ENCODE assay signal across 7 cellular contexts in genomic region chr21:45404726-45405270, GRCh38. TPM values are rescaled to one million over a fixed set of nuclear protein-coding genes. Genes with fewer than 3 reads are reported as not detected.
DNase-seq lines count a peak whose midpoint lies in the region; ATAC-seq and TF ChIP-seq lines count a peak whose summit lies in the region.

Gene COL18A1, plus strand, starts transcription at chr21:45405165. Its CDS starts 66 bp downstream, at chr21:45405231.

- H3K4me2 ChIP-seq in GM23338: peak within 1 kb of the TSS; percentile 97

- ATAC-seq in GM23338 (peak; percentile 14), HG03469 (IDR thresholded peaks at IDR 0.05; ENCODE audit: unreplicated experiment) (no peak)

- peaks cover 5% of the 10 kb centered on the region; the same call in 1 of the 2 replicates for H3K27me3 ChIP-seq in GM23338 (ENCODE audit: insufficient read depth)

- no TSS peak for BruUV-seq in MCF 10A (replicated peaks; lab: Mats Ljungman, UMichigan)

- H3K4me1 Mint-ChIP-seq in GM23338: peaks cover 54% of the 10 kb centered on the region
- no peaks in the 10 kb centered on the region for H3K4me1 Mint-ChIP-seq in MCF 10A (ENCODE audit: insufficient read depth, unreplicated experiment)

- 0 out of 2 replicates have a peak, but pooled peaks cover 3% of the 10 kb centered on the region for H3K9me2 ChIP-seq in GM23338 (ENCODE audit: insufficient read depth)

- H3K4me3 Mint-ChIP-seq in GM23338 (peak within 1 kb of the TSS; percentile 82), MCF 10A (ENCODE audit: unreplicated experiment) (peak within 1 kb of the TSS; percentile 74)

- H3K36me3 ChIP-seq in GM23338 (ENCODE audit: insufficient read depth): no peaks in the 10 kb centered on the region; the same call in 1 of the 2 replicates
- H3K36me3 ChIP-seq in SK-N-MC (ENCODE audit: insufficient read depth, low read length): no peaks in the 10 kb centered on the region

- TF ChIP-seq CTCF in GM23338 (conservative IDR thresholded peaks at IDR 0.05; ENCODE audit: low read depth in 2 of 2): no peak
- TF ChIP-seq CTCF in MCF 10A (IDR thresholded peaks at IDR 0.05; ENCODE audit: unreplicated experiment): no peak

- H3K27me3 Mint-ChIP-seq in GM23338 (ENCODE audit: insufficient read depth, low read depth, poor library complexity): peaks cover 29% of the 10 kb centered on the region
- H3K27me3 Mint-ChIP-seq in MCF 10A (ENCODE audit: insufficient read depth, unreplicated experiment): peaks cover 10% of the 10 kb centered on the region

- H3K27ac Mint-ChIP-seq in GM23338: peak within 1 kb of the TSS; percentile 87
- H3K27ac Mint-ChIP-seq in MCF 10A (ENCODE audit: low read depth, unreplicated experiment): no peak within 1 kb of the TSS

- H3K79me2 ChIP-seq in GM23338 (replicated peaks; ENCODE audit: insufficient read depth): peaks cover 39% of the 10 kb centered on the region

- H3K9me3 ChIP-seq in SK-N-MC (ENCODE audit: low read depth, low read length): peaks cover 4% of the 10 kb centered on the region; the same call in 1 of the 2 replicates

- peak within 1 kb of the TSS; percentile 83 for H2AFZ ChIP-seq in GM23338

- DNase-seq in GM23338 (ENCODE audit: low spot score): peak; percentile 77
- DNase-seq in SK-N-MC (ENCODE audit: low read depth, low spot score): no peak
- peak; percentile 25 for DNase-seq in MCF 10A (ENCODE audit: unreplicated experiment)
- DNase-seq in iPS-NIHi7 (ENCODE audit: extremely low spot score): peak; percentile 92
- DNase-seq in stimulated activated CD4-positive, alpha-beta T cell treated with anti-CD3 and anti-CD28 coated beads, Interleukin-12 subunit alpha, Interleukin-12 subunit beta, amount 100 ng/mL, for 4 hours: peak; percentile 52
- no peak for DNase-seq in SIG-M5 treated with dmso at 0.1 percent for 504 hours (lab: John Stamatoyannopoulos, UW; ENCODE audit: unreplicated experiment)

- peaks cover 25% of the 10 kb centered on the region for H3K36me3 Mint-ChIP-seq in GM23338 (ENCODE audit: low read depth)
- peaks cover 5% of the 10 kb centered on the region for H3K36me3 Mint-ChIP-seq in MCF 10A (ENCODE audit: insufficient read depth, unreplicated experiment)

- H3K9me3 Mint-ChIP-seq in GM23338: peaks cover 15% of the 10 kb centered on the region
- peaks cover 9% of the 10 kb centered on the region for H3K9me3 Mint-ChIP-seq in MCF 10A (ENCODE audit: unreplicated experiment)

- H3K4me1 ChIP-seq in GM23338 (ENCODE audit: insufficient read depth): peaks cover 36% of the 10 kb centered on the region

- intact Hi-C loops in MCF 10A (cut with micrococcal nuclease): no loop called here

- peak within 1 kb of the TSS; percentile 86 for H3K4me3 ChIP-seq in GM23338
- peak within 1 kb of the TSS; percentile 76 for H3K4me3 ChIP-seq in SK-N-MC

- POLR2A ChIA-PET in MCF 10A (lab: Yijun Ruan, JAX): no interaction called here

- CTCF ChIA-PET in MCF 10A (lab: Yijun Ruan, JAX): no interaction called here

- peaks cover 30% of the 10 kb centered on the region for H3F3A ChIP-seq in GM23338 (replicated peaks; ENCODE audit: low read depth)

- H3K9ac ChIP-seq in SK-N-MC (ENCODE audit: insufficient read length): no peak within 1 kb of the TSS

- peaks cover 19% of the 10 kb centered on the region for H4K20me1 ChIP-seq in GM23338 (replicated peaks; ENCODE audit: insufficient read depth)

- H3K27ac ChIP-seq in GM23338 (ENCODE audit: low read depth): peak within 1 kb of the TSS; percentile 92
- H3K27ac ChIP-seq in SK-N-MC: no peak within 1 kb of the TSS

TF ChIP-seq in GM23338, 12 proteins besides CTCF, POLR2A, EP300 and RAD21:
- TF ChIP-seq EZH2phosphoT487 (IDR thresholded peaks at IDR 0.05; ENCODE audit: unreplicated experiment) (no peak), POLR2AphosphoS5 (IDR thresholded peaks at IDR 0.05; ENCODE audit: low read depth) (peak; percentile 79)

RNA-seq across cellular contexts. Expression of gene COL18A1, which starts in this region (rescaled TPM):
- 287 and 430 TPM in 2 replicates for total RNA-seq in GM23338 (2014; rRNA removed; shearing (Covaris generic))
- polyA plus RNA-seq in GM23338 (2016; fragmentation: Nextera tagmentation; extraction: Ambion mirVana): 38.4 and 45.1 TPM in 2 replicates
- 2.1 and 3.4 TPM in 2 replicates for total RNA-seq in MCF 10A (2022)

Comparison
In these comparisons a context has a peak if more than half of its experiments do, and no peak if none do; other contexts are left out.
1. RNA of gene COL18A1 (total RNA-seq): 287 to 430 TPM in GM23338; 2.1 to 3.4 TPM in MCF 10A; every median in the first group is over 10 times any median in the second.
2. DNase-seq: peak in GM23338 (single experiment), MCF 10A (single experiment), iPS-NIHi7 (single experiment) and stimulated activated CD4-positive, alpha-beta T cell treated with anti-CD3 and anti-CD28 coated beads, Interleukin-12 subunit alpha, Interleukin-12 subunit beta, amount 100 ng/mL, for 4 hours (single experiment); none in SK-N-MC (single experiment) and SIG-M5 treated with dmso at 0.1 percent for 504 hours (single experiment).